Comparison of ENCODE assay signal across 11 cellular contexts in the genomic region with DNA sequence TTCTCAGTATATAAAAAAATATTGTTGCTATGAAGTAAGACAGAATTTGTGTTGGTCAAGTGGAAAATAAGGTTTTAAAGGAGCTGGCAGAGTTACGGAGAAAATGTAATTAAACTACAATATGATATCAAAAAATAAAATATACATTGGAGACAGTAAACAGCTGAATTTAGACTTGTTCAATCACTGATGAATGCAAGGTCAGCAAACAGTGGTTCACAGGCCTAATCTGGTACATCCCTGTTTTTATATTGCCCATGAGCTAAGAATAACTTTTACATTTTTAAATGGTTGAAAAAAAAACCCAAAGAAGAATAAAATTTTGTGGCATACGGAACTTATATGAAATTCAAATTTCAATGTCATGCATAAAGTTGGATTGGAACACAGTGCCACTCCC.
"Had no signal": no experiment of that assay in that cellular context is flagged by ENCODE, and none has a peak within 500 bp of the region (broad histone marks: within the 10 kb centered on the region; RNA-seq: fewer than 3 reads in every experiment).

No MANE protein-coding gene starts in this region.

- ATAC-seq: GM23338, HCT116 had no signal

- FAIRE-seq: H1, H54 had no signal

- H3K27ac ChIP-seq: GM23248 had no signal

- H3K4me1 ChIP-seq: HAP-1 had no signal

- DNase-seq: GM23248, GOT3, H7, H9, HCEC 1CT, HFFc6 had no signal

- H3K4me3 ChIP-seq: GM23248, GM23338, HAP-1 had no signal

- H3K36me3 ChIP-seq: HAP-1 had no signal

- H3K9me3 ChIP-seq: HAP-1 had no signal

- H2AFZ ChIP-seq: GM23248, GM23338 had no signal

- H3K9ac ChIP-seq: GM23248 had no signal

- H3K4me2 ChIP-seq: GM23338 had no signal
